In genomic region chr17:65850486-65850885, GRCh38 we compare ENCODE assay signal across 9 cellular contexts.
DNase-seq lines count a peak whose midpoint lies in the region; ATAC-seq and TF ChIP-seq lines count a peak whose summit lies in the region.
"Had no signal": no experiment of that assay in that cellular context is flagged by ENCODE, and none has a peak within 500 bp of the region (broad histone marks: within the 10 kb centered on the region; RNA-seq: fewer than 3 reads in every experiment).

No MANE protein-coding gene starts in this region.

- intact Hi-C loops in mucosa of descending colon (cut with DNase I, micrococcal nuclease) = no loop called here
- intact Hi-C loops in Right ventricle myocardium inferior (cut with DNase I) = no loop called here

- H3K4me3 ChIP-seq in RWPE2 (ENCODE audit: severe bottlenecking) (no peak overlapping the region), mucosa of descending colon (no peak overlapping the region)

- H3K36me3 ChIP-seq in RWPE2 (ENCODE audit: low read depth) = no peaks in the 10 kb centered on the region
- H3K36me3 ChIP-seq in mucosa of descending colon (ENCODE audit: low read depth) = no peaks in the 10 kb centered on the region

- no peak for TF ChIP-seq POLR2A in GM18505 (IDR thresholded peaks at IDR 0.05; ENCODE audit: borderline replicate concordance, extremely low read depth, insufficient read depth, insufficient read length)

- H3K27ac ChIP-seq in RWPE2 (ENCODE audit: poor library complexity, severe bottlenecking) = no peak overlapping the region

- ATAC-seq in GM18505 (IDR thresholded peaks at IDR 0.05; ENCODE audit: unreplicated experiment) (peak; percentile 52), HG02759 (IDR thresholded peaks at IDR 0.05; ENCODE audit: unreplicated experiment) (peak; percentile 63), RWPE2 (ENCODE audit: low read depth) (peak; percentile 62), mucosa of descending colon (peak; percentile 76), Right ventricle myocardium inferior (no peak), GM19023 (IDR thresholded peaks at IDR 0.05; ENCODE audit: unreplicated experiment) (no peak)

- DNase-seq in RWPE2 (ENCODE audit: low spot score) (no peak), mucosa of descending colon (no peak), globus pallidus (ENCODE audit: low spot score) (no peak), Right ventricle myocardium inferior (ENCODE audit: missing footprints) (no peak)
- DNase-seq: hypothalamus, NCI-H226 had no signal

- H3K27me3 ChIP-seq in RWPE2 (ENCODE audit: insufficient read depth, poor library complexity, severe bottlenecking) = no peaks in the 10 kb centered on the region

- H3K4me1 ChIP-seq in RWPE2 (ENCODE audit: insufficient read depth, poor library complexity, severe bottlenecking) (peaks cover 19% of the 10 kb centered on the region), mucosa of descending colon (ENCODE audit: low read depth) (no peaks in the 10 kb centered on the region)

- TF ChIP-seq CTCF in RWPE2 (IDR thresholded peaks at IDR 0.05; ENCODE audit: poor library complexity, severe bottlenecking) = no peak
- no peak for TF ChIP-seq CTCF in mucosa of descending colon (IDR thresholded peaks at IDR 0.05)

- H3K9me3 ChIP-seq in RWPE2 (ENCODE audit: severe bottlenecking) = no peaks in the 10 kb centered on the region
- H3K9me3 ChIP-seq in mucosa of descending colon = no peaks in the 10 kb centered on the region

Comparison
In these comparisons a context has a peak if more than half of its experiments do, and no peak if none do; other contexts are left out.
1. ATAC-seq: peak in GM18505 (single experiment), HG02759 (single experiment), RWPE2 (single experiment) and mucosa of descending colon (single experiment); none in Right ventricle myocardium inferior (single experiment) and GM19023 (single experiment).